Comparison of ENCODE assay signal across 8 cellular contexts in the genomic region with DNA sequence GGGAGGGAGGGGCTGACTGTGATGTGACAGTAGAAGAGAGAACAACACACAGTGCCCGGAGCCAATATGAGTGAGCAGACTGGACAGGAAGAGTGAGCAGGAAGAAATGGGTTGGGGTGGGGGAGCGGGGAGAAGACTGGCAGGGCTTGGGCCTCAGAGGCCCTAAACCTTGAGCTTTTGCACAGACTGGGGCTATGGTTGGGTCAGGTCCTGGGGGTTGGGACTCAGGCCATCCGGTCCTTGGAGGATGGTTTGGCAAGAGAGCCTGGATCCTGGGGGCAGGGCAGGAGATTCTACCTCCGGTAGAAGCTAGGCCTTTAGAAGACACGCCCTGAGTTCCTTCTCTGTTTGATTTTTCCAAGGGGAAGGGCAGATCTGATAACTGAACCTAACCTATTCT. TPM values are rescaled to one million over a fixed set of nuclear protein-coding genes. Genes with fewer than 3 reads are reported as not detected.
DNase-seq lines count a peak whose midpoint lies in the region; ATAC-seq and TF ChIP-seq lines count a peak whose summit lies in the region.

No MANE protein-coding gene starts in this region.

- intact Hi-C loops in esophagus muscularis mucosa (cut with DNase I) (loop anchor here (5.0 kb wide), 2 partner anchors 49 to 79 kb away; no protein-coding TSS in a partner anchor), psoas muscle (cut with DNase I) (loop anchor here (2.0 to 5.0 kb wide), 3 partner anchors 44 to 79 kb away; partner anchors contain the start of genes RNF167 (in 1 of the 2) and SLC25A11 (in 1 of the 2))

- TF ChIP-seq POLR2A in esophagus muscularis mucosa (IDR thresholded peaks at IDR 0.05; ENCODE audit: low read depth): no peak

- H3K27me3 ChIP-seq in SJSA1 (replicated peaks) (no peaks in the 10 kb centered on the region), esophagus muscularis mucosa (no peaks in the 10 kb centered on the region), psoas muscle (ENCODE audit: insufficient read depth in 3 of 3, low read length in 2 of 3) (no peaks in the 10 kb centered on the region)

- WGBS in esophagus muscularis mucosa: 45% methylated on average over 5 of the region's 5 CpGs
- 35 to 46% (median 41%) methylated on average over 5 of the region's 5 CpGs for WGBS in psoas muscle, 3 donors

- H3K4me1 ChIP-seq in SJSA1 (replicated peaks) (peaks cover 58% of the 10 kb centered on the region), esophagus muscularis mucosa (peaks cover 22 to 35% (median 32%) of the 10 kb centered on the region in 4 donors), psoas muscle (peaks cover 20% of the 10 kb centered on the region)

- no peak for TF ChIP-seq EP300 in esophagus muscularis mucosa (IDR thresholded peaks at IDR 0.05)

- TF ChIP-seq CTCF in esophagus muscularis mucosa (IDR thresholded peaks at IDR 0.05) (no peak), psoas muscle (IDR thresholded peaks at IDR 0.05) (no peak), GM13976 (IDR thresholded peaks at IDR 0.05; ENCODE audit: borderline replicate concordance, control extremely low read depth, extremely low read depth, insufficient read depth, missing control alignments) (no peak)

- in situ Hi-C loops in GM13976 (cut with MboI; ENCODE audit: low sequenced_read_pairs, unreplicated experiment): no loop called here

- ATAC-seq in psoas muscle (no peak), GM18909 (IDR thresholded peaks at IDR 0.05; ENCODE audit: poor library complexity, unreplicated experiment) (no peak)

- peak overlapping the region; percentile 75; the same call in 1 of the 2 replicates for H3K4me3 ChIP-seq in GM08714 (ENCODE audit: low read length)
- H3K4me3 ChIP-seq in SJSA1: peak overlapping the region; percentile 60
- H3K4me3 ChIP-seq in esophagus muscularis mucosa: peak overlapping the region; percentile 80 to 96 (median 84)
- peak overlapping the region; percentile 94 for H3K4me3 ChIP-seq in psoas muscle

- DNase-seq in SJSA1 (ENCODE audit: low read depth in 1 of 2, low spot score in 2 of 2) (peak in 1 of 2 experiments; percentile 25), esophagus muscularis mucosa (ENCODE audit: extremely low spot score) (no peak), psoas muscle (no peak), NCI-H2107 treated with DMSO at 0.1 percent for 48 hours (lab: John Stamatoyannopoulos, UW; ENCODE audit: unreplicated experiment) (no peak), GM13976 (ENCODE audit: low spot score) (no peak)
- DNase-seq in activated effector memory CD4-positive, alpha-beta T cell treated with anti-CD3 and anti-CD28 coated beads, Interleukin-2, amount 50 U/mL, for 16 hours: no peak

- H3K36me3 ChIP-seq in SJSA1 (peaks cover 35% of the 10 kb centered on the region), esophagus muscularis mucosa (peaks cover 3 to 46% (median 37%) of the 10 kb centered on the region in 4 donors), psoas muscle (ENCODE audit: insufficient read depth in 1 of 2, low read depth in 1 of 2) (peaks cover 2 to 46% of the 10 kb centered on the region in 2 donors)

- H3K9me3 ChIP-seq in SJSA1 (replicated peaks): no peaks in the 10 kb centered on the region
- H3K9me3 ChIP-seq in esophagus muscularis mucosa: no peaks in the 10 kb centered on the region
- H3K9me3 ChIP-seq in psoas muscle: no peaks in the 10 kb centered on the region

- H3K27ac ChIP-seq in SJSA1 (peak overlapping the region; percentile 52), esophagus muscularis mucosa (replicated peaks in 1 of 4) (peak overlapping the region; percentile 90 to 98 (median 92)), psoas muscle (peak overlapping the region; percentile 97)

RNA-seq across cellular contexts. Expression of gene CAMTA2, which starts 1.1 kb away (rescaled TPM):
- total RNA-seq in SJSA1 (2014; rRNA removed; shearing (Covaris generic)): 6.3 and 19.7 TPM in 2 replicates
- total RNA-seq in esophagus muscularis mucosa (10 to 100 TPM; 24.0 to 48.2 (median 28.4) TPM), psoas muscle (10 to 100 TPM; 43.0 to 60.8 (median 51.0) TPM)
- 10 to 100 TPM; 30.3 to 50.2 (median 39.5) TPM for polyA plus RNA-seq in psoas muscle

RNA-seq across cellular contexts. Expression of gene INCA1, which starts 10.9 kb away (rescaled TPM):
- total RNA-seq in SJSA1 (2014; rRNA removed; shearing (Covaris generic)): 1.1 and 2.7 TPM in 2 replicates
- total RNA-seq in esophagus muscularis mucosa (1 to 10 TPM; 1.3 to 4.6 (median 3.0) TPM), psoas muscle (1 to 10 TPM; 2.9 to 4.9 (median 3.5) TPM)
- 1 to 10 TPM; 1.6 to 4.1 (median 4.0) TPM for polyA plus RNA-seq in psoas muscle

RNA-seq across cellular contexts. Expression of gene KIF1C, which starts 11.3 kb away (rescaled TPM):
- total RNA-seq in SJSA1 (2014; rRNA removed; shearing (Covaris generic)): 72.3 and 102 TPM in 2 replicates
- total RNA-seq in esophagus muscularis mucosa (100 to 1,000 TPM; 157 to 251 (median 187) TPM), psoas muscle (1,000 to 10,000 TPM in 1 of 4 donors, 100 to 1,000 TPM in 3; 624 to 1,039 (median 691) TPM)
- polyA plus RNA-seq in psoas muscle: 100 to 1,000 TPM; 204 to 445 (median 311) TPM

RNA-seq across cellular contexts. Expression of gene SPAG7, which starts 18.8 kb away (rescaled TPM):
- 63.5 and 71.4 TPM in 2 replicates for total RNA-seq in SJSA1 (2014; rRNA removed; shearing (Covaris generic))
- 10 to 100 TPM; 45.5 to 74.7 (median 63.6) TPM for total RNA-seq in esophagus muscularis mucosa
- 100 to 1,000 TPM in 3 of 4 donors, 10 to 100 TPM in 1; 79.2 to 156 (median 111) TPM for total RNA-seq in psoas muscle
- polyA plus RNA-seq in psoas muscle: 100 to 1,000 TPM in 2 of 3 donors, 10 to 100 TPM in 1; 93.2 to 179 (median 170) TPM

RNA-seq across cellular contexts. Expression of gene ENO3, which starts 35.5 kb away (rescaled TPM):
- 5.2 and 6.6 TPM in 2 replicates for total RNA-seq in SJSA1 (2014; rRNA removed; shearing (Covaris generic))
- 1 to 10 TPM; 1.2 to 7.2 (median 2.1) TPM for total RNA-seq in esophagus muscularis mucosa
- 1,000 to 10,000 TPM; 2,251 to 3,238 (median 2,533) TPM for total RNA-seq in psoas muscle
- 1,000 to 10,000 TPM; 1,126 to 5,696 (median 4,322) TPM for polyA plus RNA-seq in psoas muscle
